2 cellular contexts compared by ENCODE assay signal in the genomic region with DNA sequence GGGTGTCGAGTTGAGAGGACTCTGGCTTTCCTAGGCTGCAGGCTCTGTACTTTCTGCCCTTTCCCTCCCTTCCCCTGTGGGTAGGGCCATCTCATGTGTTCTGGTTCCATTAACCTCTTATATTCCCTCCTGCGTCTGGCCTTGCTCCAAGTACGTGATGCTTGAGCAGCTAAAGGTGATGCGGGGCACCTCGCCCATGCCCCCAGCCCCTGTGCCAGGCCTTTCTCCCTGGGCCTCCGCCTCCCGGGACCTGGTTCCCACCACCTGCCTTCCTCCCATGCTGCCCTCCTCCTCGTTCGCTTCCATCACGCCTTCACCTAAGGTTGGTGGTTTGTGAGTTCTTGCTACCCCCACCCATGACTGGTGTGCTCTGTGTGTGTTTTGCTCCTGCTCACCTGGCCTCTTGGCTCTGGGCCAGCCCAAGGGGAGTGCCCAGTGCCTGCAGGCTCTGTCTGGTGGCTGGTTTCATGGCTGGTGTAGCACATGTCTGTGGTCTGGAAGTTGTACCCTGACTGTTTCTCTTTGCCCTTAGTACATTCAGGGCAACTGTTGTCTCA.
TF ChIP-seq lines count a peak whose summit lies in the region.

No MANE protein-coding gene starts in this region.

TF ChIP-seq in HEK293, 187 proteins besides CTCF, POLR2A, EP300 and RAD21 (continued from another document):
- TF ChIP-seq, protein P1, sequence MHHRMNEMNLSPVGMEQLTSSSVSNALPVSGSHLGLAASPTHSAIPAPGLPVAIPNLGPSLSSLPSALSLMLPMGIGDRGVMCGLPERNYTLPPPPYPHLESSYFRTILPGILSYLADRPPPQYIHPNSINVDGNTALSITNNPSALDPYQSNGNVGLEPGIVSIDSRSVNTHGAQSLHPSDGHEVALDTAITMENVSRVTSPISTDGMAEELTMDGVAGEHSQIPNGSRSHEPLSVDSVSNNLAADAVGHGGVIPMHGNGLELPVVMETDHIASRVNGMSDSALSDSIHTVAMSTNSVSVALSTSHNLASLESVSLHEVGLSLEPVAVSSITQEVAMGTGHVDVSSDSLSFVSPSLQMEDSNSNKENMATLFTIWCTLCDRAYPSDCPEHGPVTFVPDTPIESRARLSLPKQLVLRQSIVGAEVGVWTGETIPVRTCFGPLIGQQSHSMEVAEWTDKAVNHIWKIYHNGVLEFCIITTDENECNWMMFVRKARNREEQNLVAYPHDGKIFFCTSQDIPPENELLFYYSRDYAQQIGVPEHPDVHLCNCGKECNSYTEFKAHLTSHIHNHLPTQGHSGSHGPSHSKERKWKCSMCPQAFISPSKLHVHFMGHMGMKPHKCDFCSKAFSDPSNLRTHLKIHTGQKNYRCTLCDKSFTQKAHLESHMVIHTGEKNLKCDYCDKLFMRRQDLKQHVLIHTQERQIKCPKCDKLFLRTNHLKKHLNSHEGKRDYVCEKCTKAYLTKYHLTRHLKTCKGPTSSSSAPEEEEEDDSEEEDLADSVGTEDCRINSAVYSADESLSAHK (tag by site-specific recombination; IDR thresholded peaks at IDR 0.05) = peak; percentile 69; the same call in 1 of the 2 replicates

TF ChIP-seq in GM12878, 131 proteins besides CTCF, POLR2A, EP300 and RAD21 (continued from another document):
- TF ChIP-seq, protein P2, sequence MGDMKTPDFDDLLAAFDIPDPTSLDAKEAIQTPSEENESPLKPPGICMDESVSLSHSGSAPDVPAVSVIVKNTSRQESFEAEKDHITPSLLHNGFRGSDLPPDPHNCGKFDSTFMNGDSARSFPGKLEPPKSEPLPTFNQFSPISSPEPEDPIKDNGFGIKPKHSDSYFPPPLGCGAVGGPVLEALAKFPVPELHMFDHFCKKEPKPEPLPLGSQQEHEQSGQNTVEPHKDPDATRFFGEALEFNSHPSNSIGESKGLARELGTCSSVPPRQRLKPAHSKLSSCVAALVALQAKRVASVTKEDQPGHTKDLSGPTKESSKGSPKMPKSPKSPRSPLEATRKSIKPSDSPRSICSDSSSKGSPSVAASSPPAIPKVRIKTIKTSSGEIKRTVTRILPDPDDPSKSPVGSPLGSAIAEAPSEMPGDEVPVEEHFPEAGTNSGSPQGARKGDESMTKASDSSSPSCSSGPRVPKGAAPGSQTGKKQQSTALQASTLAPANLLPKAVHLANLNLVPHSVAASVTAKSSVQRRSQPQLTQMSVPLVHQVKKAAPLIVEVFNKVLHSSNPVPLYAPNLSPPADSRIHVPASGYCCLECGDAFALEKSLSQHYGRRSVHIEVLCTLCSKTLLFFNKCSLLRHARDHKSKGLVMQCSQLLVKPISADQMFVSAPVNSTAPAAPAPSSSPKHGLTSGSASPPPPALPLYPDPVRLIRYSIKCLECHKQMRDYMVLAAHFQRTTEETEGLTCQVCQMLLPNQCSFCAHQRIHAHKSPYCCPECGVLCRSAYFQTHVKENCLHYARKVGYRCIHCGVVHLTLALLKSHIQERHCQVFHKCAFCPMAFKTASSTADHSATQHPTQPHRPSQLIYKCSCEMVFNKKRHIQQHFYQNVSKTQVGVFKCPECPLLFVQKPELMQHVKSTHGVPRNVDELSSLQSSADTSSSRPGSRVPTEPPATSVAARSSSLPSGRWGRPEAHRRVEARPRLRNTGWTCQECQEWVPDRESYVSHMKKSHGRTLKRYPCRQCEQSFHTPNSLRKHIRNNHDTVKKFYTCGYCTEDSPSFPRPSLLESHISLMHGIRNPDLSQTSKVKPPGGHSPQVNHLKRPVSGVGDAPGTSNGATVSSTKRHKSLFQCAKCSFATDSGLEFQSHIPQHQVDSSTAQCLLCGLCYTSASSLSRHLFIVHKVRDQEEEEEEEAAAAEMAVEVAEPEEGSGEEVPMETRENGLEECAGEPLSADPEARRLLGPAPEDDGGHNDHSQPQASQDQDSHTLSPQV (IDR thresholded peaks at IDR 0.05) = no peak
- TF ChIP-seq, protein P3, sequence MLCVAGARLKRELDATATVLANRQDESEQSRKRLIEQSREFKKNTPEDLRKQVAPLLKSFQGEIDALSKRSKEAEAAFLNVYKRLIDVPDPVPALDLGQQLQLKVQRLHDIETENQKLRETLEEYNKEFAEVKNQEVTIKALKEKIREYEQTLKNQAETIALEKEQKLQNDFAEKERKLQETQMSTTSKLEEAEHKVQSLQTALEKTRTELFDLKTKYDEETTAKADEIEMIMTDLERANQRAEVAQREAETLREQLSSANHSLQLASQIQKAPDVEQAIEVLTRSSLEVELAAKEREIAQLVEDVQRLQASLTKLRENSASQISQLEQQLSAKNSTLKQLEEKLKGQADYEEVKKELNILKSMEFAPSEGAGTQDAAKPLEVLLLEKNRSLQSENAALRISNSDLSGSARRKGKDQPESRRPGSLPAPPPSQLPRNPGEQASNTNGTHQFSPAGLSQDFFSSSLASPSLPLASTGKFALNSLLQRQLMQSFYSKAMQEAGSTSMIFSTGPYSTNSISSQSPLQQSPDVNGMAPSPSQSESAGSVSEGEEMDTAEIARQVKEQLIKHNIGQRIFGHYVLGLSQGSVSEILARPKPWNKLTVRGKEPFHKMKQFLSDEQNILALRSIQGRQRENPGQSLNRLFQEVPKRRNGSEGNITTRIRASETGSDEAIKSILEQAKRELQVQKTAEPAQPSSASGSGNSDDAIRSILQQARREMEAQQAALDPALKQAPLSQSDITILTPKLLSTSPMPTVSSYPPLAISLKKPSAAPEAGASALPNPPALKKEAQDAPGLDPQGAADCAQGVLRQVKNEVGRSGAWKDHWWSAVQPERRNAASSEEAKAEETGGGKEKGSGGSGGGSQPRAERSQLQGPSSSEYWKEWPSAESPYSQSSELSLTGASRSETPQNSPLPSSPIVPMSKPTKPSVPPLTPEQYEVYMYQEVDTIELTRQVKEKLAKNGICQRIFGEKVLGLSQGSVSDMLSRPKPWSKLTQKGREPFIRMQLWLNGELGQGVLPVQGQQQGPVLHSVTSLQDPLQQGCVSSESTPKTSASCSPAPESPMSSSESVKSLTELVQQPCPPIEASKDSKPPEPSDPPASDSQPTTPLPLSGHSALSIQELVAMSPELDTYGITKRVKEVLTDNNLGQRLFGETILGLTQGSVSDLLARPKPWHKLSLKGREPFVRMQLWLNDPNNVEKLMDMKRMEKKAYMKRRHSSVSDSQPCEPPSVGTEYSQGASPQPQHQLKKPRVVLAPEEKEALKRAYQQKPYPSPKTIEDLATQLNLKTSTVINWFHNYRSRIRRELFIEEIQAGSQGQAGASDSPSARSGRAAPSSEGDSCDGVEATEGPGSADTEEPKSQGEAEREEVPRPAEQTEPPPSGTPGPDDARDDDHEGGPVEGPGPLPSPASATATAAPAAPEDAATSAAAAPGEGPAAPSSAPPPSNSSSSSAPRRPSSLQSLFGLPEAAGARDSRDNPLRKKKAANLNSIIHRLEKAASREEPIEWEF (IDR thresholded peaks at IDR 0.05; ENCODE audit: insufficient replicate concordance, low read depth, low read length) = no peak
- TF ChIP-seq, protein P4, sequence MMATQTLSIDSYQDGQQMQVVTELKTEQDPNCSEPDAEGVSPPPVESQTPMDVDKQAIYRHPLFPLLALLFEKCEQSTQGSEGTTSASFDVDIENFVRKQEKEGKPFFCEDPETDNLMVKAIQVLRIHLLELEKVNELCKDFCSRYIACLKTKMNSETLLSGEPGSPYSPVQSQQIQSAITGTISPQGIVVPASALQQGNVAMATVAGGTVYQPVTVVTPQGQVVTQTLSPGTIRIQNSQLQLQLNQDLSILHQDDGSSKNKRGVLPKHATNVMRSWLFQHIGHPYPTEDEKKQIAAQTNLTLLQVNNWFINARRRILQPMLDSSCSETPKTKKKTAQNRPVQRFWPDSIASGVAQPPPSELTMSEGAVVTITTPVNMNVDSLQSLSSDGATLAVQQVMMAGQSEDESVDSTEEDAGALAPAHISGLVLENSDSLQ (IDR thresholded peaks at IDR 0.05) = no peak
- TF ChIP-seq SUPT20H (IDR thresholded peaks at IDR 0.05; ENCODE audit: borderline replicate concordance, control insufficient read depth, low read depth, low read length) = no peak
- TF ChIP-seq TCF12 (IDR thresholded peaks at IDR 0.05; ENCODE audit: low read depth, low read length) = no peak
- TF ChIP-seq, protein P5, sequence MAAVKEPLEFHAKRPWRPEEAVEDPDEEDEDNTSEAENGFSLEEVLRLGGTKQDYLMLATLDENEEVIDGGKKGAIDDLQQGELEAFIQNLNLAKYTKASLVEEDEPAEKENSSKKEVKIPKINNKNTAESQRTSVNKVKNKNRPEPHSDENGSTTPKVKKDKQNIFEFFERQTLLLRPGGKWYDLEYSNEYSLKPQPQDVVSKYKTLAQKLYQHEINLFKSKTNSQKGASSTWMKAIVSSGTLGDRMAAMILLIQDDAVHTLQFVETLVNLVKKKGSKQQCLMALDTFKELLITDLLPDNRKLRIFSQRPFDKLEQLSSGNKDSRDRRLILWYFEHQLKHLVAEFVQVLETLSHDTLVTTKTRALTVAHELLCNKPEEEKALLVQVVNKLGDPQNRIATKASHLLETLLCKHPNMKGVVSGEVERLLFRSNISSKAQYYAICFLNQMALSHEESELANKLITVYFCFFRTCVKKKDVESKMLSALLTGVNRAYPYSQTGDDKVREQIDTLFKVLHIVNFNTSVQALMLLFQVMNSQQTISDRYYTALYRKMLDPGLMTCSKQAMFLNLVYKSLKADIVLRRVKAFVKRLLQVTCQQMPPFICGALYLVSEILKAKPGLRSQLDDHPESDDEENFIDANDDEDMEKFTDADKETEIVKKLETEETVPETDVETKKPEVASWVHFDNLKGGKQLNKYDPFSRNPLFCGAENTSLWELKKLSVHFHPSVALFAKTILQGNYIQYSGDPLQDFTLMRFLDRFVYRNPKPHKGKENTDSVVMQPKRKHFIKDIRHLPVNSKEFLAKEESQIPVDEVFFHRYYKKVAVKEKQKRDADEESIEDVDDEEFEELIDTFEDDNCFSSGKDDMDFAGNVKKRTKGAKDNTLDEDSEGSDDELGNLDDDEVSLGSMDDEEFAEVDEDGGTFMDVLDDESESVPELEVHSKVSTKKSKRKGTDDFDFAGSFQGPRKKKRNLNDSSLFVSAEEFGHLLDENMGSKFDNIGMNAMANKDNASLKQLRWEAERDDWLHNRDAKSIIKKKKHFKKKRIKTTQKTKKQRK (IDR thresholded peaks at IDR 0.05; ENCODE audit: low read depth, low read length) = no peak
TF ChIP-seq in GM12878: peak in this region for 0.
